In the genomic region with DNA sequence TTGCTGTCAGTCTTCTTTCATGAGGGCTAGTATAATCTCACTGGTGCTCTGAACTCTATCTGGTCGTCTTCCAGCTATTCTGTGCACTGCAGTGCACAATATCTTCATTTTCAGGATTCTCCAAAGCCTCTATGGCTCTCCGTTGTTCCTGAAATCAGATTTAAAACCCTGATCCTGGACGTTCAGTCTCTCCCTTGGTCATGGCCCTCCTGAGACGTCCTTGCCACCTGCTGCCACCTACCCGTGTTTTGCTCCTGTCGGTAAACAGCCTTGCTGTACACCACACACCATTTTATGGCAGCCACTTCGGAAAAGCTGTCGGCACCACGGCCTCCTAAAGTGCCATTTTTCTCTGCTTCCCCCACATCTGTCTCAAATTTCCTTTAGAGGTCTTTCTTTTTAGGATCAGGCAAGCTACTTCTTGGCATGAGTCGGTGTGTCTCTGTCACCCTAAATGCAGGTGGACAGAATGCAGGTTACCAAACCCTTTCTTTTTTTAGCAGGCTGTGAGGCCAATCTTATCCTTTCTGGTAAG, we compare ENCODE assay signal across 16 cellular contexts.
"Had no signal": no experiment of that assay in that cellular context is flagged by ENCODE, and none has a peak within 500 bp of the region (broad histone marks: within the 10 kb centered on the region; RNA-seq: fewer than 3 reads in every experiment).

No MANE protein-coding gene starts in this region.

- H3K4me3 Mint-ChIP-seq: activated naive CD8-positive, alpha-beta T cell treated with anti-CD3 and anti-CD28 coated beads, Interleukin-2, amount 10 ng/mL, durations not matched to agents 7 days and 5 days; activated T-helper 1 cell treated with anti-CD3 and anti-CD28 coated beads, Interleukin-12 subunit alpha, Interleukin-12 subunit beta, Interleukin-2, Interleukin-4 antibody, amounts not matched to agents 30 ng/mL and 10 ng/mL and 1 ng/mL, durations not matched to agents 14 hours and 24 hours and 36 hours; natural killer cell; T-helper 17 cell; type B pancreatic cell; WTC11 had no signal

- H3K27ac ChIP-seq: epithelial cell of prostate, skin epidermis had no signal

- DNase-seq: activated CD4-positive, alpha-beta T cell treated with anti-CD3 and anti-CD28 coated beads for 4 hours; activated naive CD4-positive, alpha-beta T cell; activated naive CD8-positive, alpha-beta T cell treated with anti-CD3 and anti-CD28 coated beads, Interleukin-2, amount 10 ng/mL, durations not matched to agents 7 days and 5 days; head of caudate nucleus; mesendoderm; natural killer cell; nucleus accumbens; stimulated activated CD4-positive, alpha-beta T cell treated with anti-CD3 and anti-CD28 coated beads, Interleukin-4, amount 100 ng/mL, for 4 hours; stimulated activated CD8-positive, alpha-beta memory T cell treated with anti-CD3 and anti-CD28 coated beads, Interleukin-4, amount 100 ng/mL, for 48 hours; stimulated activated naive CD8-positive, alpha-beta T cell treated with anti-CD3 and anti-CD28 coated beads, Interleukin-15, Interleukin-2, amounts not matched to agents 100 U/mL and 50 U/mL, for 24 hours; T-helper 17 cell had no signal

- ATAC-seq: natural killer cell; stimulated activated naive CD8-positive, alpha-beta T cell treated with anti-CD3 and anti-CD28 coated beads, Interleukin-15, Interleukin-2, amounts not matched to agents 100 U/mL and 50 U/mL, for 24 hours; T-helper 17 cell; WTC11 had no signal

- H3K36me3 Mint-ChIP-seq: activated naive CD8-positive, alpha-beta T cell treated with anti-CD3 and anti-CD28 coated beads, Interleukin-2, amount 10 ng/mL, durations not matched to agents 7 days and 5 days; natural killer cell; type B pancreatic cell; WTC11 had no signal

- H3K9me3 Mint-ChIP-seq: activated T-helper 1 cell treated with anti-CD3 and anti-CD28 coated beads, Interleukin-12 subunit alpha, Interleukin-12 subunit beta, Interleukin-2, Interleukin-4 antibody, amounts not matched to agents 30 ng/mL and 10 ng/mL and 1 ng/mL, durations not matched to agents 14 hours and 24 hours and 36 hours; natural killer cell; WTC11 had no signal

- H3K4me3 ChIP-seq: skin epidermis had no signal

- H3K4me1 Mint-ChIP-seq: activated naive CD8-positive, alpha-beta T cell treated with anti-CD3 and anti-CD28 coated beads, Interleukin-2, amount 10 ng/mL, durations not matched to agents 7 days and 5 days; natural killer cell; T-helper 17 cell had no signal

- H3K27ac Mint-ChIP-seq: activated naive CD8-positive, alpha-beta T cell treated with anti-CD3 and anti-CD28 coated beads, Interleukin-2, amount 10 ng/mL, durations not matched to agents 7 days and 5 days; activated T-helper 1 cell treated with anti-CD3 and anti-CD28 coated beads, Interleukin-12 subunit alpha, Interleukin-12 subunit beta, Interleukin-2, Interleukin-4 antibody, amounts not matched to agents 30 ng/mL and 10 ng/mL and 1 ng/mL, durations not matched to agents 14 hours and 24 hours and 36 hours; natural killer cell; T-helper 17 cell; type B pancreatic cell; WTC11 had no signal
